ENCODE assay signal across 8 cellular contexts in the genomic region with DNA sequence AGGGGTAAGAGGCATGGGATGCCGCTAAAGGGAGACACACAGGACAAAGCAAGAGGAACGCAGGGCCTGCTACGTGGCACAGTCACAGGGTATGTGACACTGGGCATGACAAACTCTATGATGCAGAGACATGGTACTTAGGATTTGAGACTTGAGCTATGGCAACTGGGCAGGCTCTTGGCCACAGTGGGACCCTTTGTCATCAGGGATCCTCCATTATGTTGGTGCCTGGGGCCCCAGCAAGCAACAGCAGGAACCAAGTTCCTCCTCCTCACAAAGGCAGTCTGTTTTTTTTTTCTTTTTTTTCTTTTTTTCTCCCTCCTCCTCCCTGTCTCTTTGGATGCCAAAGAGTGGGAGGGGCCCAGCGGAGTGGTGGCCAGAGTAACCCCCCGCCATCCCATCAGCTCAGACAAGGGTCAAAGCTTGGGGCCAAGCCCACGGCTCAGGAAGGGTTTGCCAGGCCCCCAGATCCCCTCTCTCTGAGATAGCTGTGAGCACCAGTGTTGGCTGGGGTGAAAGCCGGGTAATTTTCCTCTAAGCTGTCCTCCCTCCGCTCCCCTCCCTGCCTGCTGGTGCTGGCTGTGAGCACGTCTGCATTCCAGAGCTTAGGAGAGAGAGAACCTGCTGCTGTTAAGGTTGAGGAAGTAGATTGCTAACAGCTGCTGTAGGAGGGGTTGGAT. TPM values are rescaled to one million over a fixed set of nuclear protein-coding genes. Genes with fewer than 3 reads are reported as not detected.
DNase-seq lines count a peak whose midpoint lies in the region; ATAC-seq lines count a peak whose summit lies in the region.

No MANE protein-coding gene starts in this region.

- H3K9me3 ChIP-seq in muscle layer of colon (ENCODE audit: low read length) (no peaks in the 10 kb centered on the region), MG63 (no peaks in the 10 kb centered on the region)

- no peak for ATAC-seq in GM19328 (IDR thresholded peaks at IDR 0.05; ENCODE audit: unreplicated experiment)

- DNase-seq in A172 (ENCODE audit: low spot score) (peak; percentile 83), NCI-H524 (lab: John Stamatoyannopoulos, UW) (peak; percentile 61 to 91), epithelial cell of prostate (ENCODE audit: low read depth, low spot score) (peak; percentile 59), SIG-M5 (lab: John Stamatoyannopoulos, UW) (no peak), MG63 (no peak), NCI-H1694 (lab: John Stamatoyannopoulos, UW) (no peak)

- H3K4me3 ChIP-seq in muscle layer of colon (ENCODE audit: low read depth in 1 of 2, low read length in 2 of 2) (peak overlapping the region in 1 of 2 donors; percentile 39), MG63 (no peak overlapping the region)

- H3K9ac ChIP-seq in muscle layer of colon (ENCODE audit: low read length): peak overlapping the region; percentile 66

- H3K27me3 ChIP-seq in muscle layer of colon (ENCODE audit: control insufficient read depth in 1 of 2, insufficient read depth in 2 of 2, low read length in 2 of 2): no peaks in the 10 kb centered on the region
- H3K27me3 ChIP-seq in MG63: no peaks in the 10 kb centered on the region

- H3K27ac ChIP-seq in epithelial cell of prostate (peak overlapping the region; percentile 98), muscle layer of colon (ENCODE audit: low read depth, low read length) (peak overlapping the region; percentile 96)

- peaks cover 22% of the 10 kb centered on the region for H3K36me3 ChIP-seq in muscle layer of colon (ENCODE audit: insufficient read depth, low read length)
- H3K36me3 ChIP-seq in MG63: 0 out of 2 replicates have a peak, but pooled peaks cover 4% of the 10 kb centered on the region

- H3K4me1 ChIP-seq in muscle layer of colon (ENCODE audit: insufficient read depth, low read length): peaks cover 88% of the 10 kb centered on the region

RNA-seq across cellular contexts. Expression of gene GSN, which starts 21.1 kb away (rescaled TPM):
- total RNA-seq in A172 (2014; rRNA removed; shearing (Covaris generic)): 162 and 164 TPM in 2 replicates
- total RNA-seq in MG63 (2014; rRNA removed; shearing (Covaris generic); ENCODE audit: low replicate concordance): 59.8 and 75.0 TPM in 2 replicates

Comparison
In these comparisons a context has a peak if more than half of its experiments do, and no peak if none do; other contexts are left out.
1. DNase-seq: peak in A172 (single experiment), NCI-H524 (2 of 2) and epithelial cell of prostate (single experiment); none in SIG-M5 (single experiment), MG63 (single experiment) and NCI-H1694 (single experiment).